Comparison of ENCODE assay signal across 1 cellular context in the genomic region with DNA sequence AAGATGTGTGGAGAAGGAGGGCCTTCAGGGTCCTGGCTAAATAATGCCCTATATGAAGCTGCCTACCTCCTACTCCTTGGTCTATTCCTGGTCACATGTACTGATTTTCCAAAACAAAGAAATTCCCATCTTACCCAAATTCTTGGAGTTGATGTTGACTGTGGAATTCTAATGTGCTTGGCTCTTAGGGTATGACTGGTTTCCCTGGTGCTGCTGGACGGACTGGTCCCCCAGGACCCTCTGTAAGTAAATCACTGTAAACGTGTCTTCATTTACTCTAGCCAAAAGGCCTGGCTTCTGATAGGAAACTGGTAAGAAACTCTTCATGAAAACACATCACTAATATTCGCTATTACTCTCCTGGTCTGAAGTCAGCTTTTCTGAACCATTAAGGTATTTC.
TF ChIP-seq lines count a peak whose summit lies in the region.

No MANE protein-coding gene starts in this region.

TF ChIP-seq in IMR-90, 13 proteins besides CTCF, POLR2A, EP300 and RAD21:
- TF ChIP-seq CEBPB (IDR thresholded peaks at IDR 0.05; ENCODE audit: low read depth, low read length) (no peak), BHLHE40 (IDR thresholded peaks at IDR 0.05; ENCODE audit: low read depth, low read length) (no peak), SMC3 (IDR thresholded peaks at IDR 0.05; ENCODE audit: low read depth, low read length) (no peak), RCOR1 (IDR thresholded peaks at IDR 0.05; ENCODE audit: insufficient replicate concordance, low read length) (no peak), RFX5 (IDR thresholded peaks at IDR 0.05; ENCODE audit: low read depth, low read length) (no peak), MAZ (IDR thresholded peaks at IDR 0.05; ENCODE audit: borderline replicate concordance, low read depth, low read length) (no peak), CHD1 (IDR thresholded peaks at IDR 0.05; ENCODE audit: low read depth, low read length) (no peak), NFE2L2 (IDR thresholded peaks at IDR 0.05; ENCODE audit: low read depth, low read length) (no peak), MXI1 (IDR thresholded peaks at IDR 0.05; ENCODE audit: borderline replicate concordance, low read depth, low read length) (no peak), MAFK (IDR thresholded peaks at IDR 0.05; ENCODE audit: low read depth, low read length) (no peak), FOS (IDR thresholded peaks at IDR 0.05; ENCODE audit: low read depth, low read length) (no peak)
- TF ChIP-seq, protein P1, sequence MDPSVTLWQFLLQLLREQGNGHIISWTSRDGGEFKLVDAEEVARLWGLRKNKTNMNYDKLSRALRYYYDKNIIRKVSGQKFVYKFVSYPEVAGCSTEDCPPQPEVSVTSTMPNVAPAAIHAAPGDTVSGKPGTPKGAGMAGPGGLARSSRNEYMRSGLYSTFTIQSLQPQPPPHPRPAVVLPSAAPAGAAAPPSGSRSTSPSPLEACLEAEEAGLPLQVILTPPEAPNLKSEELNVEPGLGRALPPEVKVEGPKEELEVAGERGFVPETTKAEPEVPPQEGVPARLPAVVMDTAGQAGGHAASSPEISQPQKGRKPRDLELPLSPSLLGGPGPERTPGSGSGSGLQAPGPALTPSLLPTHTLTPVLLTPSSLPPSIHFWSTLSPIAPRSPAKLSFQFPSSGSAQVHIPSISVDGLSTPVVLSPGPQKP (IDR thresholded peaks at IDR 0.05; ENCODE audit: borderline replicate concordance, low read depth, low read length) = no peak
- TF ChIP-seq, protein P2, sequence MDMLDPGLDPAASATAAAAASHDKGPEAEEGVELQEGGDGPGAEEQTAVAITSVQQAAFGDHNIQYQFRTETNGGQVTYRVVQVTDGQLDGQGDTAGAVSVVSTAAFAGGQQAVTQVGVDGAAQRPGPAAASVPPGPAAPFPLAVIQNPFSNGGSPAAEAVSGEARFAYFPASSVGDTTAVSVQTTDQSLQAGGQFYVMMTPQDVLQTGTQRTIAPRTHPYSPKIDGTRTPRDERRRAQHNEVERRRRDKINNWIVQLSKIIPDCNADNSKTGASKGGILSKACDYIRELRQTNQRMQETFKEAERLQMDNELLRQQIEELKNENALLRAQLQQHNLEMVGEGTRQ (IDR thresholded peaks at IDR 0.05; ENCODE audit: low read depth, low read length) = no peak
